ENCODE assay signal across 12 cellular contexts in the genomic region with DNA sequence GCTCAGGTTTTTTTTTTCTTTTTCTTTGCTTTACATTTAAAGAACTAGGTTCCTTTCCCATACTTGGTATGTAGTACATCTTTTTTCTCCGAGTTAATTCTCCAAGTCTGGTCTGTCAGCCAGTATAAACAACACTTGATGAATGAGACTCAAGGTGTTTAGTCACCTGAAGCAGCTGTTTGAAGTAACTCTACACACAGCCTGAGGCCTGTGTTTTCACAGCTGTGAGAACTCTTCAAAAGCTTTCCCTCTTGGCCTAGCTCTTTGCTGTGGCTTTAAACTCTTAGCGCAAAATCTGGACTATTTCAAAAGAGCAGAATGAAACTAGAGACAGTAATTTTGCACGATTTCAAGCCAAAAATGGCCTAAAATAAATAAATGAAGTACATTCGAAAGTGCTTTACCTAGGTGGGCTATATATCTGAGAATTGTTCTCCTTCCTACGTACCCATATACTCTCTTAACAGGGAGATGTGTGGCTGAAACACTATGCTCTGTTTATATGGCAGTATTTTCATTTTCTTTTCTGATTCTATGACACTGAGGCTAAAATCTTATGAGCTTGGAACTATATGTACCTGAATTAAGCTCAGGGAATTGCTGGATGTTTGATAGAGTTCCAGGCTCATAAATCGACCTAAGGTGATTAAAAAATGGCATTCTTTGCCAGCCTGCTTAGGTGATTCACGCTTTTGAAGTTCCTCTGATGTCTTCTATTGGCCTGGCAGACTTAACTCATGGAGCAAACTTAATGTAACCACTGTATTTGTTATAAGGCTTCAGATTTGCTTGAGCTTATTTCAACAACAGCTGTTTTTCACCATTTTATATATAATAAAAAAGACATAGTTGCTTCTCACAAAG.
DNase-seq lines count a peak whose midpoint lies in the region; ATAC-seq, FAIRE-seq and TF ChIP-seq lines count a peak whose summit lies in the region.
"Had no signal": no experiment of that assay in that cellular context is flagged by ENCODE, and none has a peak within 500 bp of the region (broad histone marks: within the 10 kb centered on the region; RNA-seq: fewer than 3 reads in every experiment).

No MANE protein-coding gene starts in this region.

- POLR2A ChIA-PET in endothelial cell of umbilical vein (lab: Charles Lee), result no interaction called here

- no TSS peak for BruUV-seq in endothelial cell of umbilical vein (replicated peaks; lab: Mats Ljungman, UMichigan)

- CTCF ChIA-PET in endothelial cell of umbilical vein (lab: Charles Lee), result interaction anchor here (1.0 kb wide), 1 partner anchor 29 kb away, joined by 3 read pairs; no protein-coding TSS in a partner anchor

- no peak overlapping the region for H2AFZ ChIP-seq in endothelial cell of umbilical vein (ENCODE audit: low read depth, low read length)

- H3K36me3 ChIP-seq in endothelial cell of umbilical vein (ENCODE audit: control insufficient read depth in 2 of 2, extremely low read depth in 1 of 2, insufficient read depth in 2 of 2, low read length in 2 of 2) (no peaks in the 10 kb centered on the region), pancreas (no peaks in the 10 kb centered on the region), right atrium auricular region (no peaks in the 10 kb centered on the region)

- H3K27me3 ChIP-seq in endothelial cell of umbilical vein (ENCODE audit: control insufficient read depth in 2 of 2, insufficient read depth in 2 of 2, low read length in 2 of 2) (no peaks in the 10 kb centered on the region), pancreas (no peaks in the 10 kb centered on the region), right atrium auricular region (no peaks in the 10 kb centered on the region)

- no peak for TF ChIP-seq POLR2A in endothelial cell of umbilical vein (IDR thresholded peaks at IDR 0.05; ENCODE audit: low read depth, low read length)

- H3K4me1 ChIP-seq in endothelial cell of umbilical vein (ENCODE audit: control insufficient read depth, extremely low read depth, insufficient read depth, low read length), result no peaks in the 10 kb centered on the region
- peaks cover 0 to 18% (median 10%) of the 10 kb centered on the region in 3 donors for H3K4me1 ChIP-seq in pancreas
- H3K4me1 ChIP-seq in right atrium auricular region, result no peaks in the 10 kb centered on the region

- H3K9me3 ChIP-seq in endothelial cell of umbilical vein (replicated peaks; ENCODE audit: control insufficient read depth, insufficient read depth, low read length) (no peaks in the 10 kb centered on the region), pancreas (no peaks in the 10 kb centered on the region), right atrium auricular region (no peaks in the 10 kb centered on the region)

- TF ChIP-seq CTCF in endothelial cell of umbilical vein (IDR thresholded peaks at IDR 0.05; ENCODE audit: extremely low read depth in 1 of 2, insufficient read depth in 1 of 2, low read depth in 1 of 2, low read length in 2 of 2) (no peak), pancreas (IDR thresholded peaks at IDR 0.05) (no peak), right atrium auricular region (IDR thresholded peaks at IDR 0.05) (no peak)

- H3K4me3 ChIP-seq in endothelial cell of umbilical vein (replicated peaks in 1 of 3; ENCODE audit: insufficient read depth in 1 of 3, low read depth in 1 of 3, low read length in 3 of 3), result no peak overlapping the region
- H3K4me3 ChIP-seq in pancreas, result no peak overlapping the region
- no peak overlapping the region for H3K4me3 ChIP-seq in right atrium auricular region

- intact Hi-C loops in endothelial cell of umbilical vein (cut with micrococcal nuclease) (no loop called here), pancreas (cut with DNase I) (no loop called here)

- H4K20me1 ChIP-seq in endothelial cell of umbilical vein (replicated peaks; ENCODE audit: control insufficient read depth, extremely low read depth, insufficient read depth, low read length), result no peaks in the 10 kb centered on the region

- FAIRE-seq in endothelial cell of umbilical vein (lab: Jason Lieb, UNC), result no peak
- FAIRE-seq in pancreas (lab: Jason Lieb, UNC), result no peak

- H3K9me1 ChIP-seq in endothelial cell of umbilical vein (replicated peaks; ENCODE audit: control insufficient read depth, extremely low read depth, insufficient read depth, low read length), result no peaks in the 10 kb centered on the region

- H3K9ac ChIP-seq in endothelial cell of umbilical vein (replicated peaks; ENCODE audit: extremely low read depth, insufficient read depth, low read length), result no peak overlapping the region

- H3K27ac ChIP-seq in endothelial cell of umbilical vein (ENCODE audit: insufficient read depth, low read depth, low read length), result no peak overlapping the region
- peak overlapping the region; percentile 6 to 72 (median 34) for H3K27ac ChIP-seq in pancreas
- H3K27ac ChIP-seq in right atrium auricular region, result no peak overlapping the region

- DNase-seq in ELF-1 (ENCODE audit: low read depth, low spot score) (peak; percentile 72), NCI-H510A treated with DMSO at 0.1 percent for 48 hours (lab: John Stamatoyannopoulos, UW) (peak; percentile 84), endothelial cell of umbilical vein (ENCODE audit: low read depth, low spot score) (peak; percentile 10), pancreas (peak in 4 of 6 donors; percentile 17 to 55 (median 46)), right atrium auricular region (ENCODE audit: low spot score) (no peak), MV-4-11 (lab: John Stamatoyannopoulos, UW) (no peak)
- DNase-seq in activated CD4-positive, alpha-beta T cell treated with anti-CD3 and anti-CD28 coated beads, Interleukin-2, amount 50 U/mL, for 48 hours, result no peak
- DNase-seq: anterior cingulate cortex; HFFc6; stimulated activated CD4-positive, alpha-beta T cell treated with anti-CD3 and anti-CD28 coated beads, Interleukin-4, amount 100 ng/mL, for 4 hours; T-helper 9 cell had no signal

- 37% methylated on average over 7 of the region's 7 CpGs for WGBS in pancreas, 2 donors

- no peak overlapping the region for H3K4me2 ChIP-seq in endothelial cell of umbilical vein (ENCODE audit: insufficient read depth, low read length)

- H3K79me2 ChIP-seq in endothelial cell of umbilical vein (ENCODE audit: control insufficient read depth, insufficient read depth, low read length), result no peaks in the 10 kb centered on the region

- dilution Hi-C loops in endothelial cell of umbilical vein (cut with MboI; ENCODE audit: extremely low pct_ligation_motif_present, low sequenced_read_pairs), result no loop called here

- ATAC-seq in pancreas (peak; percentile 97 to 100 (median 100)), GM21528 (IDR thresholded peaks at IDR 0.05; ENCODE audit: low FRiP score, unreplicated experiment) (no peak)

TF ChIP-seq in endothelial cell of umbilical vein, 7 proteins besides CTCF, POLR2A, EP300 and RAD21:
- TF ChIP-seq JUN (IDR thresholded peaks at IDR 0.05; ENCODE audit: borderline replicate concordance, insufficient read depth, insufficient read length, low read depth) (no peak), FOS (IDR thresholded peaks at IDR 0.05; ENCODE audit: borderline replicate concordance, insufficient read depth, low read length) (no peak), GATA2 (IDR thresholded peaks at IDR 0.05; ENCODE audit: insufficient read depth, insufficient read length, low read depth, low read length) (no peak), EZH2 (IDR thresholded peaks at IDR 0.05; ENCODE audit: borderline replicate concordance, low read depth, low read length, severe bottlenecking) (no peak), POLR2AphosphoS5 (IDR thresholded peaks at IDR 0.05; ENCODE audit: insufficient read depth, low read depth, low read length) (no peak), MYC (IDR thresholded peaks at IDR 0.05; ENCODE audit: low read depth, low read length) (no peak)
- TF ChIP-seq, protein P1, sequence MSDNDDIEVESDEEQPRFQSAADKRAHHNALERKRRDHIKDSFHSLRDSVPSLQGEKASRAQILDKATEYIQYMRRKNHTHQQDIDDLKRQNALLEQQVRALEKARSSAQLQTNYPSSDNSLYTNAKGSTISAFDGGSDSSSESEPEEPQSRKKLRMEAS (IDR thresholded peaks at IDR 0.05; ENCODE audit: insufficient read depth, insufficient read length), result no peak
TF ChIP-seq in endothelial cell of umbilical vein: peak in this region for 0.

Comparison
In these comparisons a context has a peak if more than half of its experiments do, and no peak if none do; other contexts are left out.
1. DNase-seq: peak in ELF-1 (single experiment), NCI-H510A treated with DMSO at 0.1 percent for 48 hours (single experiment), endothelial cell of umbilical vein (single experiment) and pancreas (4 of 6); none in activated CD4-positive, alpha-beta T cell treated with anti-CD3 and anti-CD28 coated beads, Interleukin-2, amount 50 U/mL, for 48 hours (0 of 2), right atrium auricular region (single experiment) and MV-4-11 (single experiment).
2. H3K27ac ChIP-seq: peak in pancreas (4 of 4); none in endothelial cell of umbilical vein (single experiment) and right atrium auricular region (0 of 2).